Comparison of ENCODE assay signal across 17 cellular contexts in genomic region chr3:72303926-72304325, GRCh38.
A peak's percentile ranks its signal among the peaks of the same experiment; 100 is the strongest.
DNase-seq lines count a peak whose midpoint lies in the region; ATAC-seq and TF ChIP-seq lines count a peak whose summit lies in the region.
"Had no signal": no experiment of that assay in that cellular context is flagged by ENCODE, and none has a peak within 500 bp of the region (broad histone marks: within the 10 kb centered on the region; RNA-seq: fewer than 3 reads in every experiment).

No MANE protein-coding gene starts in this region.

- CTCF ChIA-PET in WTC11 (lab: Charles Lee): no interaction called here
- CTCF ChIA-PET in activated naive CD4-positive, alpha-beta T cell treated with anti-CD3 and anti-CD28 coated beads, Interleukin-2, amount 10 ng/mL, durations not matched to agents 7 days and 5 days (lab: Charles Lee): no interaction called here

- peak overlapping the region; percentile 1; the same call in 1 of the 2 replicates for H3K27ac ChIP-seq in C4-2B
- no peak overlapping the region for H3K27ac ChIP-seq in substantia nigra (ENCODE audit: low read depth, low read length, poor library complexity, severe bottlenecking)
- H3K27ac ChIP-seq: parathyroid adenoma, Peyer's patch, thyroid gland had no signal

- peak; percentile 63 for ATAC-seq in WTC11

- no peak overlapping the region for H3K4me3 Mint-ChIP-seq in WTC11
- H3K4me3 Mint-ChIP-seq in activated naive CD4-positive, alpha-beta T cell treated with anti-CD3 and anti-CD28 coated beads, Interleukin-2, amount 10 ng/mL, durations not matched to agents 7 days and 5 days: no peak overlapping the region
- H3K4me3 Mint-ChIP-seq: activated CD4-positive, alpha-beta memory T cell treated with anti-CD3 and anti-CD28 coated beads for 36 hours; T-helper 2 cell treated with Interferon-gamma antibody and Interleukin-4, amounts not matched to agents 5 μg/mL and 100 μg/mL, for 36 hours had no signal

- no peak overlapping the region for H3K27ac Mint-ChIP-seq in WTC11
- H3K27ac Mint-ChIP-seq in activated naive CD4-positive, alpha-beta T cell treated with anti-CD3 and anti-CD28 coated beads, Interleukin-2, amount 10 ng/mL, durations not matched to agents 7 days and 5 days: no peak overlapping the region
- H3K27ac Mint-ChIP-seq: activated CD4-positive, alpha-beta memory T cell treated with anti-CD3 and anti-CD28 coated beads for 36 hours; T-helper 2 cell treated with Interferon-gamma antibody and Interleukin-4, amounts not matched to agents 5 μg/mL and 100 μg/mL, for 36 hours had no signal

- DNase-seq in HCEC 1CT (peak; percentile 11), WTC11 (ENCODE audit: low spot score) (no peak), lung microvascular endothelial cell (ENCODE audit: low read depth in 2 of 2) (peak; percentile 89 to 97), KG1 (lab: John Stamatoyannopoulos, UW) (no peak), substantia nigra (lab: John Stamatoyannopoulos, UW) (no peak)
- no peak for DNase-seq in effector CD8-positive, alpha-beta T cell (lab: John Stamatoyannopoulos, UW)
- no peak for DNase-seq in activated naive CD4-positive, alpha-beta T cell treated with anti-CD3 and anti-CD28 coated beads, Interleukin-2, amount 10 ng/mL, durations not matched to agents 7 days and 5 days
- DNase-seq: activated CD4-positive, alpha-beta memory T cell treated with anti-CD3 and anti-CD28 coated beads for 36 hours; anterior cingulate cortex; cortex of kidney; DND-41; NCI-H446 treated with DMSO at 0.1 percent for 48 hours; Peyer's patch; thyroid gland had no signal

- peaks cover 5% of the 10 kb centered on the region; the same call in 1 of the 2 replicates for H3K27me3 Mint-ChIP-seq in WTC11 (ENCODE audit: low read depth)
- peaks cover 5% of the 10 kb centered on the region for H3K27me3 Mint-ChIP-seq in activated naive CD4-positive, alpha-beta T cell treated with anti-CD3 and anti-CD28 coated beads, Interleukin-2, amount 10 ng/mL, durations not matched to agents 7 days and 5 days

- POLR2A ChIA-PET in WTC11 (lab: Charles Lee): no interaction called here

- H3K36me3 Mint-ChIP-seq in WTC11: no peaks in the 10 kb centered on the region
- no peaks in the 10 kb centered on the region for H3K36me3 Mint-ChIP-seq in activated naive CD4-positive, alpha-beta T cell treated with anti-CD3 and anti-CD28 coated beads, Interleukin-2, amount 10 ng/mL, durations not matched to agents 7 days and 5 days
- H3K36me3 Mint-ChIP-seq: activated CD4-positive, alpha-beta memory T cell treated with anti-CD3 and anti-CD28 coated beads for 36 hours had no signal

- H3K9me3 Mint-ChIP-seq in WTC11: peaks cover 7% of the 10 kb centered on the region; the same call in 1 of the 2 replicates
- H3K9me3 Mint-ChIP-seq in activated naive CD4-positive, alpha-beta T cell treated with anti-CD3 and anti-CD28 coated beads, Interleukin-2, amount 10 ng/mL, durations not matched to agents 7 days and 5 days: no peaks in the 10 kb centered on the region
- H3K9me3 Mint-ChIP-seq: activated CD4-positive, alpha-beta memory T cell treated with anti-CD3 and anti-CD28 coated beads for 36 hours; T-helper 2 cell treated with Interferon-gamma antibody and Interleukin-4, amounts not matched to agents 5 μg/mL and 100 μg/mL, for 36 hours had no signal

- no peak for TF ChIP-seq CTCF in C4-2B (conservative IDR thresholded peaks at IDR 0.05)
- TF ChIP-seq CTCF in WTC11 (IDR thresholded peaks at IDR 0.05): no peak

- peaks cover 50% of the 10 kb centered on the region for H3K4me1 Mint-ChIP-seq in WTC11
- peaks cover under 1% of the 10 kb centered on the region for H3K4me1 Mint-ChIP-seq in activated naive CD4-positive, alpha-beta T cell treated with anti-CD3 and anti-CD28 coated beads, Interleukin-2, amount 10 ng/mL, durations not matched to agents 7 days and 5 days

TF ChIP-seq in WTC11, 78 proteins besides CTCF, POLR2A, EP300 and RAD21:
- TF ChIP-seq FOXP4 (CRISPR knock-in tag; IDR thresholded peaks at IDR 0.05): no peak
- TF ChIP-seq ZNF232 (CRISPR knock-in tag; IDR thresholded peaks at IDR 0.05): no peak
- TF ChIP-seq HMGXB4 (CRISPR knock-in tag; IDR thresholded peaks at IDR 0.05): no peak
- no peak for TF ChIP-seq OVOL2 (CRISPR knock-in tag; IDR thresholded peaks at IDR 0.05; ENCODE audit: borderline replicate concordance)
- no peak for TF ChIP-seq IRF1 (CRISPR knock-in tag; IDR thresholded peaks at IDR 0.05)
- TF ChIP-seq TP53 (CRISPR knock-in tag; IDR thresholded peaks at IDR 0.05): no peak
- TF ChIP-seq ATF1 (CRISPR knock-in tag; IDR thresholded peaks at IDR 0.05): no peak
- no peak for TF ChIP-seq USF1 (CRISPR knock-in tag; IDR thresholded peaks at IDR 0.05)
- no peak for TF ChIP-seq PRRX2 (CRISPR knock-in tag; IDR thresholded peaks at IDR 0.05)
- no peak for TF ChIP-seq ZNF416 (CRISPR knock-in tag; IDR thresholded peaks at IDR 0.05)
- TF ChIP-seq CREB1 (CRISPR knock-in tag; IDR thresholded peaks at IDR 0.05): no peak
- TF ChIP-seq ZNF281 (CRISPR knock-in tag; IDR thresholded peaks at IDR 0.05): no peak
- TF ChIP-seq MAX (CRISPR knock-in tag; IDR thresholded peaks at IDR 0.05): no peak
- TF ChIP-seq KAT7 (CRISPR knock-in tag; IDR thresholded peaks at IDR 0.05; ENCODE audit: borderline replicate concordance): no peak

Comparison
In these comparisons a context has a peak if more than half of its experiments do, and no peak if none do; other contexts are left out.
1. DNase-seq: peak in HCEC 1CT (single experiment) and lung microvascular endothelial cell (2 of 2); none in WTC11 (single experiment), KG1 (single experiment), effector CD8-positive, alpha-beta T cell (single experiment), activated naive CD4-positive, alpha-beta T cell treated with anti-CD3 and anti-CD28 coated beads, Interleukin-2, amount 10 ng/mL, durations not matched to agents 7 days and 5 days (single experiment) and substantia nigra (0 of 49).